Comparison of ENCODE assay signal across 22 cellular contexts in the genomic region with DNA sequence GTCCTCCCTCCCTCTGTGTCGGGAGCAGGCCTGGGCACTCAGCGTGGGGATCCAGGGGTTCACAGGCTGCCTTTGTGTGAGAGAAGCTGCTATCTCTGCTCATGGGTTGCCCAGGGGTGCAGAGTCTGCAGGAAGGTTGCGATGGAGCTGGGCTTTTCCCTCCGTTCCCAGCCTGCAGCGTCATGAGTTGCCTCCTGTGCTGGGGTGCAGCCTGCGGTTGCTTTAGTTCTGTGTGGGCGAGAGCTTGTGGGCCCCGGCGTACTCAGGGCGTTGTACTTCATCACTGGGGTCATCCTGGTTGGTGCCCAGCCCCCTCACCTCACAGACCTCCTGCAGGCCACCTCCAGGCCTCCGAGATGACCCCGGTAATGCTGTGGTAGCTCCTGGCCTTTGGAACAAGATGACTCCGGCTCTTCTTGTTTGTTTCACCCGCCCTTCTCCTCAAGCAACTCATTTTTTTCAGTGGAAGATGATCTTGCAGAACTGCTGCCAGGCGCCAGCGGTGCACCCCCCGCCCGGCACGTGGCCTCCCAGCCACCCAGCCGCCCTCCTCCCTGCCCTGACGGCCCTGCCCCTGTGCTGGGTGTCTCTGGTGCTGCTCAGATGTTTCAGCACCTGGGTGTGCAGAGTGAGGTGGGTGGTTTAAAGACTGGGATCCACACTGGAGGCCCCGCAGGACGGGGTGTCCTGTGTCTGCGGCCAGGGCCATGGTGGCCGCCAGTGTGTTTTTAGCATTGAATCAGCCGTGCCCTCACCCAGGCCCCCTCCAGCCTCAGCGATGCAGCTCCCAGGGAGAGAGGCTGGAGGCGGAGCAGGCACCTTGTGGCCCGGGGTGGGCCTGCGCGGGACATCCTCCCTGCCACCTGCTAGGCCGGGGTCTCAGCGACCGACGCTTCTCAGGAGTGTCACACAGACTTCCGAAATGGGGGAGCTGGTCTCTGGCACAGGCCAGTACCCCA.
"Had no signal": no experiment of that assay in that cellular context is flagged by ENCODE, and none has a peak within 500 bp of the region (broad histone marks: within the 10 kb centered on the region; RNA-seq: fewer than 3 reads in every experiment).

No MANE protein-coding gene starts in this region.

- ATAC-seq: foreskin keratinocyte; left lung; mucosa of descending colon; natural killer cell treated with Interleukin-12 subunit alpha and Interleukin-12 subunit beta and Interleukin-15 and Interleukin-18, amount 100 ng/mL, for 72 hours; sciatic nerve; stimulated activated effector memory CD8-positive, alpha-beta T cell treated with anti-CD3 and anti-CD28 coated beads, Interleukin-12 subunit alpha, Interleukin-12 subunit beta, amount 100 ng/mL, for 72 hours; upper lobe of right lung had no signal

- H3K4me1 ChIP-seq: parathyroid adenoma had no signal

- H3K4me3 ChIP-seq: coronary artery, esophagus muscularis mucosa, left lung, mucosa of descending colon, smooth muscle cell, transverse colon, upper lobe of right lung, vagina had no signal

- DNase-seq: dermis blood vessel endothelial cell; effector memory CD4-positive, alpha-beta T cell; foreskin keratinocyte; mesenchymal stem cell; mucosa of descending colon; naive B cell; stimulated activated CD4-positive, alpha-beta T cell treated with anti-CD3 and anti-CD28 coated beads, Interleukin-2, amount 100 ng/mL, for 24 hours; stimulated activated CD4-positive, alpha-beta T cell treated with anti-CD3 and anti-CD28 coated beads, Interleukin-4, amount 100 ng/mL, for 24 hours; stimulated activated naive CD4-positive, alpha-beta T cell treated with Interleukin-2 at 50 U/mL for 16 hours; transverse colon; upper lobe of right lung had no signal

- H3K27me3 ChIP-seq: esophagus muscularis mucosa, foreskin keratinocyte, left lung, transverse colon, upper lobe of right lung, vagina had no signal

- H2AFZ ChIP-seq: parathyroid adenoma had no signal

- H3K27ac ChIP-seq: coronary artery, esophagus muscularis mucosa, foreskin keratinocyte, left lung, parathyroid adenoma, transverse colon, upper lobe of right lung, vagina had no signal

- H3K9me3 ChIP-seq: esophagus muscularis mucosa, left lung, mucosa of descending colon, transverse colon, upper lobe of right lung, vagina had no signal

- H3K9ac ChIP-seq: parathyroid adenoma had no signal

- H3K4me2 ChIP-seq: smooth muscle cell had no signal

- FAIRE-seq: endothelial cell of umbilical vein, keratinocyte had no signal
